Comparison of ENCODE assay signal across 18 cellular contexts in the genomic region with DNA sequence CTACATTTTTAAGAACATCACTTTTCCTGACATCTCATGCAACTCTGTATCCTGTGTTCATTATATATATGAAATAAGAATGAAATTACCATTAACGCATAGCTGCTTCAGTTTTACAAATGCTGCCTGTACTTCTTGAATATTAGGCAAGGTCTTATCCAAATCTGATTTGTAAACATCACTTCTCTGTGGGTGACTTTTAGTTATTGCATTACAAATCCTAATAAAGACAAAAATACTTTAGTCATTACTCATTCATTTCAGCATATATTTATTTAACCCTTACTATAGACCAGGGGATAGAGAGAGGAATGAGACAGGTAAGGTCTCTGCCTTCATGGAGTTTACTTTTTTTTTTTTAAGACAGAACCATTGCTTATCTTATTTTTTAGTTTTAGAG. TPM values are rescaled to one million over a fixed set of nuclear protein-coding genes. Genes with fewer than 3 reads are reported as not detected.
DNase-seq lines count a peak whose midpoint lies in the region; ATAC-seq and TF ChIP-seq lines count a peak whose summit lies in the region.
"Had no signal": no experiment of that assay in that cellular context is flagged by ENCODE, and none has a peak within 500 bp of the region (broad histone marks: within the 10 kb centered on the region; RNA-seq: fewer than 3 reads in every experiment).

No MANE protein-coding gene starts in this region.

- H3K27me3 ChIP-seq in GM23248 (replicated peaks; ENCODE audit: insufficient read depth) (no peaks in the 10 kb centered on the region), gastrocnemius medialis (no peaks in the 10 kb centered on the region), aorta (ENCODE audit: control insufficient read depth in 1 of 2, insufficient read depth in 2 of 2, low read length in 1 of 2) (no peaks in the 10 kb centered on the region)
- H3K27me3 ChIP-seq: esophagus muscularis mucosa, heart right ventricle, uterus had no signal

- no peaks in the 10 kb centered on the region for H3K79me2 ChIP-seq in GM23248 (ENCODE audit: insufficient read depth)

- no peaks in the 10 kb centered on the region for H4K20me1 ChIP-seq in GM23248 (ENCODE audit: insufficient read depth)

- in situ Hi-C loops in GM23248 (cut with MboI) (no loop called here), gastrocnemius medialis (cut with MboI; ENCODE audit: low sequenced_read_pairs in 4 of 4) (loop anchor here in 2 of 4 donors (25.0 kb wide), 2 partner anchors 383 to 408 kb away; a partner anchor contains a TSS)

- peaks cover 11% of the 10 kb centered on the region for H3K36me3 Mint-ChIP-seq in glutamatergic neuron (ENCODE audit: unreplicated experiment)

- no peak overlapping the region for H2AFZ ChIP-seq in GM23248

- ATAC-seq in gastrocnemius medialis (no peak), aorta (ENCODE audit: low FRiP score) (no peak)
- ATAC-seq: CD8-positive, alpha-beta T cell; GM12878 had no signal

- peak overlapping the region; percentile 7 for H3K4me2 ChIP-seq in GM23248 (ENCODE audit: unreplicated experiment)

- 83 to 98% methylated on average over 1 of the region's 1 CpG for WGBS in GM23248 (ENCODE audit: low coverage in 1 of 2, low lambda C conversion rate in 2 of 2, missing lambda C conversion rate in 2 of 2), 2 experiments
- 80 to 92% methylated on average over 1 of the region's 1 CpG for WGBS in aorta, 2 donors

- no peak overlapping the region for H3K4me3 Mint-ChIP-seq in glutamatergic neuron (ENCODE audit: unreplicated experiment)
- H3K4me3 Mint-ChIP-seq: activated CD8-positive, alpha-beta T cell treated with anti-CD3 and anti-CD28 coated beads for 36 hours; CD8-positive, alpha-beta T cell; natural killer cell treated with Interleukin-12 subunit alpha and Interleukin-12 subunit beta and Interleukin-15 and Interleukin-18, amount 100 ng/mL, for 72 hours had no signal

- H3K27ac ChIP-seq in GM23248 = peak overlapping the region; percentile 73
- H3K27ac ChIP-seq in RWPE1 = no peak overlapping the region
- H3K27ac ChIP-seq in gastrocnemius medialis = peak overlapping the region; percentile 83 to 95 (median 84)
- no peak overlapping the region for H3K27ac ChIP-seq in aorta (ENCODE audit: low read depth in 1 of 2, low read length in 2 of 2)
- H3K27ac ChIP-seq: esophagus muscularis mucosa, uterus had no signal

- no peaks in the 10 kb centered on the region for H3K9me2 ChIP-seq in GM23248 (ENCODE audit: insufficient read depth)

- no peaks in the 10 kb centered on the region for H3K27me3 Mint-ChIP-seq in glutamatergic neuron (ENCODE audit: unreplicated experiment)
- H3K27me3 Mint-ChIP-seq: activated CD8-positive, alpha-beta T cell treated with anti-CD3 and anti-CD28 coated beads for 36 hours; natural killer cell treated with Interleukin-12 subunit alpha and Interleukin-12 subunit beta and Interleukin-15 and Interleukin-18, amount 100 ng/mL, for 72 hours had no signal

- peaks cover 22% of the 10 kb centered on the region for H3K4me1 Mint-ChIP-seq in glutamatergic neuron (ENCODE audit: low read depth, unreplicated experiment)

- H3K9me3 Mint-ChIP-seq in glutamatergic neuron (ENCODE audit: unreplicated experiment) = peaks cover 1% of the 10 kb centered on the region
- H3K9me3 Mint-ChIP-seq: activated CD8-positive, alpha-beta T cell treated with anti-CD3 and anti-CD28 coated beads for 36 hours; CD8-positive, alpha-beta T cell; natural killer cell treated with Interleukin-12 subunit alpha and Interleukin-12 subunit beta and Interleukin-15 and Interleukin-18, amount 100 ng/mL, for 72 hours had no signal

- H3K27ac Mint-ChIP-seq in glutamatergic neuron (ENCODE audit: unreplicated experiment) = no peak overlapping the region

- no peaks in the 10 kb centered on the region for H3K9me3 ChIP-seq in GM23248 (ENCODE audit: low read depth)
- H3K9me3 ChIP-seq in gastrocnemius medialis = no peaks in the 10 kb centered on the region
- H3K9me3 ChIP-seq in aorta (ENCODE audit: control insufficient read depth, low read length) = no peaks in the 10 kb centered on the region
- H3K9me3 ChIP-seq: esophagus muscularis mucosa had no signal

- peaks cover 13% of the 10 kb centered on the region for H3F3A ChIP-seq in GM23248 (ENCODE audit: insufficient read depth)

- peak; percentile 9 for DNase-seq in GM23248
- peak; percentile 29 for DNase-seq in RWPE1 (ENCODE audit: low spot score)
- peak; percentile 31 for DNase-seq in fibroblast of mammary gland (ENCODE audit: low read depth)
- no peak for DNase-seq in gastrocnemius medialis
- DNase-seq in stimulated activated CD4-positive, alpha-beta T cell treated with anti-CD3 and anti-CD28 coated beads, Interleukin-12 subunit alpha, Interleukin-12 subunit beta, amount 100 ng/mL, for 4 hours = no peak
- no peak for DNase-seq in aorta
- DNase-seq in glutamatergic neuron = no peak
- DNase-seq: activated naive CD4-positive, alpha-beta T cell treated with Interleukin-2 at 50 U/mL for 16 hours; CD8-positive, alpha-beta T cell; NCI-H1694 treated with DMSO at 0.1 percent for 48 hours; NCI-H69; SIG-M5; uterus had no signal

- intact Hi-C loops in gastrocnemius medialis (cut with DNase I; ENCODE audit: low total_unique reads) = no loop called here
- intact Hi-C loops in aorta (cut with DNase I) = no loop called here

- TF ChIP-seq CTCF in RWPE1 (conservative IDR thresholded peaks at IDR 0.05; ENCODE audit: low read depth) = no peak
- no peak for TF ChIP-seq CTCF in fibroblast of mammary gland (conservative IDR thresholded peaks at IDR 0.05; ENCODE audit: control insufficient read depth, insufficient read depth, low read depth, low read length)
- TF ChIP-seq CTCF in gastrocnemius medialis (IDR thresholded peaks at IDR 0.05 in 4 of 5, conservative IDR thresholded peaks at IDR 0.05 in 1 of 5) = no peak
- no peak for TF ChIP-seq CTCF in glutamatergic neuron (IDR thresholded peaks at IDR 0.05; ENCODE audit: partially characterized antibody, unreplicated experiment)

- CTCF ChIA-PET in RWPE1 (lab: Yijun Ruan, JAX) = no interaction called here

- peaks cover 16% of the 10 kb centered on the region for H3K4me1 ChIP-seq in GM23248 (ENCODE audit: insufficient read depth)
- H3K4me1 ChIP-seq in gastrocnemius medialis = peaks cover 20 to 44% of the 10 kb centered on the region in 2 donors
- no peaks in the 10 kb centered on the region for H3K4me1 ChIP-seq in aorta (ENCODE audit: control insufficient read depth in 1 of 2, insufficient read depth in 2 of 2, low read length in 2 of 2)
- H3K4me1 ChIP-seq: uterus had no signal

- POLR2A ChIA-PET in RWPE1 (lab: Yijun Ruan, JAX; ENCODE audit: low non-redundant PET) = no interaction called here

- H3K4me3 ChIP-seq in GM23248 (no peak overlapping the region), fibroblast of mammary gland (ENCODE audit: control insufficient read depth, low read depth, low read length) (no peak overlapping the region), gastrocnemius medialis (no peak overlapping the region), aorta (ENCODE audit: low read length in 2 of 2) (no peak overlapping the region)
- H3K4me3 ChIP-seq: esophagus muscularis mucosa, GM12878, heart right ventricle, uterus had no signal

- no peak for TF ChIP-seq POLR2A in gastrocnemius medialis (IDR thresholded peaks at IDR 0.05)

- H3K36me3 ChIP-seq in GM23248 (ENCODE audit: low read depth) (peaks cover 38% of the 10 kb centered on the region), gastrocnemius medialis (peaks cover 0 to 70% of the 10 kb centered on the region in 2 donors), aorta (ENCODE audit: control insufficient read depth in 1 of 2, insufficient read depth in 2 of 2, low read length in 1 of 2) (peaks cover 11 to 13% of the 10 kb centered on the region in 2 donors)

- no peak overlapping the region for H3K9ac ChIP-seq in GM23248

RNA-seq across cellular contexts. Expression of a gene that starts 36.8 kb away (rescaled TPM):
- total RNA-seq in GM23248 (2014; rRNA removed; shearing (Covaris generic)) = 8.1 and 13.3 TPM in 2 replicates
- polyA plus RNA-seq in GM23248 (2016; fragmentation: Nextera tagmentation; extraction: Ambion mirVana) (6.3 and 7.2 TPM in 2 replicates), aorta (10 to 100 TPM in 1 of 2 donors, 1 to 10 TPM in 1; 9.0 to 10.7 TPM)
- total RNA-seq in gastrocnemius medialis (10 to 100 TPM; 36.6 to 63.4 (median 40.4) TPM), aorta (10 to 100 TPM; 12.5 to 35.0 TPM), glutamatergic neuron (ENCODE audit: unreplicated experiment) (17.1 TPM)

RNA-seq across cellular contexts. Expression of a gene that starts 51.0 kb away (rescaled TPM):
- 17.2 and 21.9 TPM in 2 replicates for total RNA-seq in GM23248 (2014; rRNA removed; shearing (Covaris generic))
- polyA plus RNA-seq in GM23248 (2016; fragmentation: Nextera tagmentation; extraction: Ambion mirVana) (12.5 and 14.6 TPM in 2 replicates), aorta (10 to 100 TPM in 1 of 2 donors, 1 to 10 TPM in 1; 5.9 to 13.0 TPM)
- total RNA-seq in gastrocnemius medialis (10 to 100 TPM; 20.0 to 27.5 (median 25.3) TPM), aorta (10 to 100 TPM in 1 of 2 donors, 1 to 10 TPM in 1; 4.3 to 15.9 TPM), glutamatergic neuron (ENCODE audit: unreplicated experiment) (22.9 TPM)

Comparison
In these comparisons a context has a peak if more than half of its experiments do, and no peak if none do; other contexts are left out.
1. DNase-seq: peak in GM23248 (single experiment), RWPE1 (single experiment) and fibroblast of mammary gland (single experiment); none in gastrocnemius medialis (0 of 2), stimulated activated CD4-positive, alpha-beta T cell treated with anti-CD3 and anti-CD28 coated beads, Interleukin-12 subunit alpha, Interleukin-12 subunit beta, amount 100 ng/mL, for 4 hours (single experiment), aorta (0 of 2) and glutamatergic neuron (single experiment).
2. H3K27ac ChIP-seq: peak in GM23248 (single experiment) and gastrocnemius medialis (4 of 4); none in RWPE1 (single experiment) and aorta (0 of 2).